Comparison of ENCODE assay signal across 8 cellular contexts in genomic region chr1:8423702-8424538, GRCh38.
DNase-seq lines count a peak whose midpoint lies in the region; ATAC-seq, FAIRE-seq and TF ChIP-seq lines count a peak whose summit lies in the region.

No MANE protein-coding gene starts in this region.

- peak overlapping the region; percentile 66 for H2AFZ ChIP-seq in keratinocyte (ENCODE audit: control insufficient read depth, low read length)

- peak overlapping the region; percentile 99 for H3K27ac ChIP-seq in VCaP
- peak overlapping the region; percentile 85 for H3K27ac ChIP-seq in keratinocyte (ENCODE audit: control insufficient read depth, insufficient read depth, low read length)

- DNase-seq in NAMALWA (ENCODE audit: low spot score) (peak; percentile 89), cardiac fibroblast (ENCODE audit: low read depth in 2 of 2) (peak; percentile 59 to 61), keratinocyte (ENCODE audit: low read depth, low spot score) (no peak), NCI-H1930 (lab: John Stamatoyannopoulos, UW) (no peak)
- DNase-seq in stimulated activated CD4-positive, alpha-beta T cell treated with anti-CD3 and anti-CD28 coated beads, Interleukin-1b, Interleukin-23, amount 100 ng/mL, for 24 hours (ENCODE audit: low read depth in 4 of 4, low spot score in 1 of 4): peak in 3 of 4 experiments; percentile 7 to 57 (median 25)

- H3K27me3 ChIP-seq in keratinocyte (ENCODE audit: control insufficient read depth, extremely low read depth, insufficient read depth, low read length): no peaks in the 10 kb centered on the region

- H3K4me2 ChIP-seq in keratinocyte (ENCODE audit: control insufficient read depth, extremely low read depth, insufficient read depth, low read depth, low read length): peak overlapping the region; percentile 80

- peaks cover 23% of the 10 kb centered on the region for H3K79me2 ChIP-seq in keratinocyte (ENCODE audit: control insufficient read depth, insufficient read depth, low read length)

- FAIRE-seq in keratinocyte (lab: Jason Lieb, UNC): no peak

- peak overlapping the region; percentile 82 for H3K9ac ChIP-seq in keratinocyte (ENCODE audit: control insufficient read depth, extremely low read depth, insufficient read depth, low read length)

- no peaks in the 10 kb centered on the region for H3K9me1 ChIP-seq in keratinocyte (ENCODE audit: control insufficient read depth, extremely low read depth, insufficient read depth, low read length)

- ATAC-seq in GM18498 (IDR thresholded peaks at IDR 0.05; ENCODE audit: unreplicated experiment): peak; percentile 28
- ATAC-seq in HG03196 (IDR thresholded peaks at IDR 0.05; ENCODE audit: unreplicated experiment): no peak

- no peaks in the 10 kb centered on the region for H3K9me3 ChIP-seq in keratinocyte (ENCODE audit: control insufficient read depth, low read depth, low read length)

- H4K20me1 ChIP-seq in keratinocyte (ENCODE audit: control insufficient read depth, extremely low read depth, insufficient read depth, low read length): no peaks in the 10 kb centered on the region

- peaks cover 0 to 6% of the 10 kb centered on the region in 2 experiments for H3K36me3 ChIP-seq in keratinocyte (ENCODE audit: control insufficient read depth in 2 of 2, extremely low read depth in 1 of 2, insufficient read depth in 2 of 2, low read length in 2 of 2)

- H3K4me3 ChIP-seq in cardiac fibroblast (replicated peaks in 1 of 2; ENCODE audit: low read depth in 2 of 2, low read length in 2 of 2) (peak overlapping the region; percentile 72 to 76), keratinocyte (ENCODE audit: control insufficient read depth in 2 of 3, extremely low read depth in 1 of 3, insufficient read depth in 2 of 3, low read depth in 1 of 3, low read length in 3 of 3) (peak overlapping the region; percentile 65 to 84 (median 67))

- dilution Hi-C loops in keratinocyte (cut with MboI; ENCODE audit: extremely low pct_ligation_motif_present, low sequenced_read_pairs): no loop called here

- peaks cover 26% of the 10 kb centered on the region for H3K4me1 ChIP-seq in keratinocyte (ENCODE audit: control insufficient read depth, extremely low read depth, insufficient read depth, low read length)

- TF ChIP-seq CTCF in VCaP (conservative IDR thresholded peaks at IDR 0.05) (no peak), cardiac fibroblast (IDR thresholded peaks at IDR 0.05; ENCODE audit: low read depth, low read length) (no peak), keratinocyte (optimal IDR thresholded peaks at IDR 0.05 in 1 of 3, IDR thresholded peaks at IDR 0.05 in 1 of 3, conservative IDR thresholded peaks at IDR 0.05 in 1 of 3; ENCODE audit: extremely low read depth in 1 of 3, insufficient read depth in 2 of 3, low read length in 3 of 3) (peak in 1 of 3 experiments; percentile 5)

Comparison
In these comparisons a context has a peak if more than half of its experiments do, and no peak if none do; other contexts are left out.
1. DNase-seq: peak in NAMALWA (single experiment), cardiac fibroblast (2 of 2) and stimulated activated CD4-positive, alpha-beta T cell treated with anti-CD3 and anti-CD28 coated beads, Interleukin-1b, Interleukin-23, amount 100 ng/mL, for 24 hours (3 of 4); none in keratinocyte (single experiment) and NCI-H1930 (0 of 2).